In the genomic region with DNA sequence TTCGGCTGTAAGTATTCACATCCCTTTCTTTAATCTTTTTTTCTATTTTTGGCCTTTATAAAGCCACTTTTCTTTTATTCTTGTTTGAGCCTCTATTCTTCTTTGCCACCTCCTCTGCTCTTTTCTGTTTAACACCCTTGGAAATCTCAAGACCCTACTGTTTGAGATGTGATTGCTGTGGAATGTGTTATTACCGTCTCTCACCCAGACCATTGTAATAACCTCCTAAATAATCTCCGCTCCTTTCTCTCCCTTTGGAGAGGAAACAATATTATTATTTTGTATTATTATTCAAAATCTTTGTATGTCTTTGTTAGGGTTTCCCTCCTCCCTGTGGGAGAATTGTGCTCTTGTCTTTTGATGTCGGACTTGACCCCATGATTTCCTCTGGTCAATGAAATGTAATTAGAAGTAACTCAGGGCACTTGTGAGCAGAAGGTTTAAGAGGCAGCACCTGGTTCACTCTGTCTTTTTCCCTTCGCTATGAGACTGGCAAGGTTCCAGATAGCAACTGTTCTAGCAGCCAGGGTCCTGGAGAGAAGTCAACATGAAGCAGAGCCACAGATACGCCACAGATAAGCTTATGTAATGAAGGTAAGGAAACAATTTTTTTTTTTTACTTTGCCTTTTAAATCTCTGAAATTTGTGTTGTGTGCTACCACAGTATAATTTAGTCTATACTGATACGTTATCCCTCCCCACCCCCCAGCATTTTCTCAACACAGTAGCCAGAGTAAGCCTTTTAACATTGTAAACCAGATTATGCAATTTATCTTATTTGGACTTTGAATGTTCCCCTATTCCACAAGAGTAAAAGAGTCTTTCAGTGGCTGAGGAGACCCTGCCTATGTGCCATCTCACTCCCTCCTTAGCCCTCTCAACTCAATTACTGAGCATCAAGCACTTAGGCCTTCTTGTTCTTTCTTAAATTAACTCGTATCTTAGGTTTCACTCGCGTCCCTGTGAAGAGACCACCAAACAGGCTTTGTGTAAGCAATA, we compare ENCODE assay signal across 16 cellular contexts.
DNase-seq lines count a peak whose midpoint lies in the region; TF ChIP-seq lines count a peak whose summit lies in the region.
"Had no signal": no experiment of that assay in that cellular context is flagged by ENCODE, and none has a peak within 500 bp of the region (broad histone marks: within the 10 kb centered on the region; RNA-seq: fewer than 3 reads in every experiment).

No MANE protein-coding gene starts in this region.

- no peak; the same call in 1 of the 2 replicates for TF ChIP-seq CTCF in KMS-11 (conservative IDR thresholded peaks at IDR 0.05; ENCODE audit: low read depth, low read length)
- no peak for TF ChIP-seq CTCF in Calu3 (IDR thresholded peaks at IDR 0.05; ENCODE audit: unreplicated experiment)

- H2AFZ ChIP-seq in KMS-11 (ENCODE audit: low read depth), result peak overlapping the region; percentile 5; the same call in 1 of the 2 replicates

- no peaks in the 10 kb centered on the region for H4K20me1 ChIP-seq in KMS-11 (ENCODE audit: insufficient read depth)

- no peaks in the 10 kb centered on the region for H3K4me1 Mint-ChIP-seq in Calu3 (ENCODE audit: low read depth, unreplicated experiment)
- H3K4me1 Mint-ChIP-seq in activated T-cell treated with anti-CD3 and anti-CD28 coated beads, Interleukin-2, amount 50 U/mL, for 24 hours (ENCODE audit: low read depth), result no peaks in the 10 kb centered on the region

- no peak overlapping the region for H3K4me3 Mint-ChIP-seq in Calu3 (ENCODE audit: low read depth, unreplicated experiment)
- H3K4me3 Mint-ChIP-seq in activated T-cell treated with anti-CD3 and anti-CD28 coated beads, Interleukin-2, amount 50 U/mL, for 24 hours, result no peak overlapping the region
- H3K4me3 Mint-ChIP-seq: activated T-helper 1 cell treated with anti-CD3 and anti-CD28 coated beads, Interleukin-12 subunit alpha, Interleukin-12 subunit beta, Interleukin-2, Interleukin-4 antibody, amounts not matched to agents 30 ng/mL and 10 ng/mL and 1 ng/mL, durations not matched to agents 14 hours and 24 hours and 36 hours had no signal

- H3K36me3 ChIP-seq in KMS-11 (ENCODE audit: insufficient read depth), result no peaks in the 10 kb centered on the region
- H3K36me3 ChIP-seq: gastroesophageal sphincter, lower lobe of right lung, Peyer's patch had no signal

- peak overlapping the region; percentile 58 for H3K4me2 ChIP-seq in KMS-11

- intact Hi-C loops in Calu3 (cut with micrococcal nuclease; ENCODE audit: unreplicated experiment), result no loop called here

- H3K27ac Mint-ChIP-seq in Calu3 (ENCODE audit: unreplicated experiment), result no peak overlapping the region
- H3K27ac Mint-ChIP-seq in activated T-cell treated with anti-CD3 and anti-CD28 coated beads, Interleukin-2, amount 50 U/mL, for 24 hours, result no peak overlapping the region
- H3K27ac Mint-ChIP-seq: activated T-helper 1 cell treated with anti-CD3 and anti-CD28 coated beads, Interleukin-12 subunit alpha, Interleukin-12 subunit beta, Interleukin-2, Interleukin-4 antibody, amounts not matched to agents 30 ng/mL and 10 ng/mL and 1 ng/mL, durations not matched to agents 14 hours and 24 hours and 36 hours had no signal

- DNase-seq in COR-L47 (lab: John Stamatoyannopoulos, UW), result peak; percentile 74
- peak; percentile 90 for DNase-seq in NCI-H69 (lab: John Stamatoyannopoulos, UW)
- peak; percentile 76 for DNase-seq in cerebellum (ENCODE audit: low spot score)
- DNase-seq in KBM-7, result no peak
- DNase-seq in stimulated activated naive CD4-positive, alpha-beta T cell (lab: John Stamatoyannopoulos, UW), result no peak
- DNase-seq in Calu3, result no peak
- DNase-seq in activated T-cell treated with anti-CD3 and anti-CD28 coated beads, Interleukin-2, amount 50 U/mL, for 24 hours, result no peak
- DNase-seq: GDM1; HCEC 1CT; lower lobe of right lung; Peyer's patch; posterior cingulate gyrus; stimulated activated CD4-positive, alpha-beta T cell treated with anti-CD3 and anti-CD28 coated beads, Interleukin-4, amount 100 ng/mL, for 24 hours had no signal

- no peak overlapping the region for H3K4me3 ChIP-seq in KMS-11 (IDR thresholded peaks at IDR 0.05; ENCODE audit: insufficient read depth, low read depth, low read length)
- H3K4me3 ChIP-seq: gastroesophageal sphincter, lower lobe of right lung, Peyer's patch had no signal

- no peaks in the 10 kb centered on the region for H3K79me2 ChIP-seq in KMS-11 (ENCODE audit: insufficient read depth, low read depth)

- peak overlapping the region; percentile 63; the same call in 1 of the 2 replicates for H3K27ac ChIP-seq in KMS-11
- H3K27ac ChIP-seq: gastroesophageal sphincter, lower lobe of right lung, Peyer's patch had no signal

- no peaks in the 10 kb centered on the region for H3K27me3 Mint-ChIP-seq in Calu3 (ENCODE audit: unreplicated experiment)
- H3K27me3 Mint-ChIP-seq in activated T-cell treated with anti-CD3 and anti-CD28 coated beads, Interleukin-2, amount 50 U/mL, for 24 hours, result no peaks in the 10 kb centered on the region

- no TSS peak for BruUV-seq in Calu3 (replicated peaks; lab: Mats Ljungman, UMichigan)

- no peaks in the 10 kb centered on the region for H3K9me3 Mint-ChIP-seq in Calu3 (ENCODE audit: low read depth, unreplicated experiment)
- H3K9me3 Mint-ChIP-seq in activated T-cell treated with anti-CD3 and anti-CD28 coated beads, Interleukin-2, amount 50 U/mL, for 24 hours, result peaks cover 11% of the 10 kb centered on the region
- H3K9me3 Mint-ChIP-seq: activated T-helper 1 cell treated with anti-CD3 and anti-CD28 coated beads, Interleukin-12 subunit alpha, Interleukin-12 subunit beta, Interleukin-2, Interleukin-4 antibody, amounts not matched to agents 30 ng/mL and 10 ng/mL and 1 ng/mL, durations not matched to agents 14 hours and 24 hours and 36 hours had no signal

- no peak overlapping the region; the same call in 1 of the 2 replicates for H3K9ac ChIP-seq in KMS-11

- CTCF ChIA-PET in Calu3 (lab: Charles Lee), result no interaction called here

- no peaks in the 10 kb centered on the region for H3K36me3 Mint-ChIP-seq in Calu3 (ENCODE audit: insufficient read depth, unreplicated experiment)
- no peaks in the 10 kb centered on the region for H3K36me3 Mint-ChIP-seq in activated T-cell treated with anti-CD3 and anti-CD28 coated beads, Interleukin-2, amount 50 U/mL, for 24 hours (ENCODE audit: low read depth)

- peaks cover 71% of the 10 kb centered on the region for H3K4me1 ChIP-seq in KMS-11 (ENCODE audit: low read depth, poor library complexity, severe bottlenecking)
- H3K4me1 ChIP-seq: gastroesophageal sphincter, lower lobe of right lung, Peyer's patch had no signal

- in situ Hi-C loops in KBM-7 (cut with MboI; ENCODE audit: low pct_unique_long_range_greater_than_20kb, low sequenced_read_pairs), result no loop called here

- no peaks in the 10 kb centered on the region for H3K27me3 ChIP-seq in KMS-11 (ENCODE audit: insufficient read depth, low read depth)
- H3K27me3 ChIP-seq: gastroesophageal sphincter, Peyer's patch had no signal

Comparison
In these comparisons a context has a peak if more than half of its experiments do, and no peak if none do; other contexts are left out.
1. DNase-seq: peak in COR-L47 (single experiment), NCI-H69 (single experiment) and cerebellum (single experiment); none in KBM-7 (single experiment), stimulated activated naive CD4-positive, alpha-beta T cell (0 of 6), Calu3 (single experiment) and activated T-cell treated with anti-CD3 and anti-CD28 coated beads, Interleukin-2, amount 50 U/mL, for 24 hours (single experiment).